Comparison of ENCODE assay signal across 9 cellular contexts in genomic region chrX:110004210-110004609, GRCh38. TPM values are rescaled to one million over a fixed set of nuclear protein-coding genes. Genes with fewer than 3 reads are reported as not detected.
DNase-seq lines count a peak whose midpoint lies in the region; ATAC-seq and TF ChIP-seq lines count a peak whose summit lies in the region.
"Had no signal": no experiment of that assay in that cellular context is flagged by ENCODE, and none has a peak within 500 bp of the region (broad histone marks: within the 10 kb centered on the region; RNA-seq: fewer than 3 reads in every experiment).

No MANE protein-coding gene starts in this region.

- TF ChIP-seq POLR2A in breast epithelium (IDR thresholded peaks at IDR 0.05) = no peak

- H3K36me3 Mint-ChIP-seq in activated naive CD4-positive, alpha-beta T cell treated with anti-CD3 and anti-CD28 coated beads, Interleukin-2, amount 10 ng/mL, durations not matched to agents 7 days and 5 days = peaks cover 14% of the 10 kb centered on the region
- H3K36me3 Mint-ChIP-seq in memory B cell (peaks cover 4% of the 10 kb centered on the region), type B pancreatic cell (peaks cover 14% of the 10 kb centered on the region)

- no peaks in the 10 kb centered on the region for H3K9me3 Mint-ChIP-seq in activated naive CD4-positive, alpha-beta T cell treated with anti-CD3 and anti-CD28 coated beads, Interleukin-2, amount 10 ng/mL, durations not matched to agents 7 days and 5 days
- no peaks in the 10 kb centered on the region for H3K9me3 Mint-ChIP-seq in memory B cell
- H3K9me3 Mint-ChIP-seq in type B pancreatic cell = no peaks in the 10 kb centered on the region

- H3K27me3 ChIP-seq in breast epithelium = peaks cover 0 to 49% of the 10 kb centered on the region in 2 donors

- no peak overlapping the region for H3K27ac ChIP-seq in breast epithelium

- no peaks in the 10 kb centered on the region for H3K27me3 Mint-ChIP-seq in activated naive CD4-positive, alpha-beta T cell treated with anti-CD3 and anti-CD28 coated beads, Interleukin-2, amount 10 ng/mL, durations not matched to agents 7 days and 5 days
- H3K27me3 Mint-ChIP-seq in memory B cell (no peaks in the 10 kb centered on the region), type B pancreatic cell (no peaks in the 10 kb centered on the region)

- ATAC-seq in memory B cell (ENCODE audit: low read depth) (no peak), GM21515 (IDR thresholded peaks at IDR 0.05; ENCODE audit: unreplicated experiment) (no peak), HG03571 (IDR thresholded peaks at IDR 0.05; ENCODE audit: unreplicated experiment) (no peak)
- ATAC-seq: Panc1 had no signal

- TF ChIP-seq CTCF in breast epithelium (IDR thresholded peaks at IDR 0.05) (no peak), type B pancreatic cell (conservative IDR thresholded peaks at IDR 0.05) (no peak)

- H3K4me3 Mint-ChIP-seq in activated naive CD4-positive, alpha-beta T cell treated with anti-CD3 and anti-CD28 coated beads, Interleukin-2, amount 10 ng/mL, durations not matched to agents 7 days and 5 days = peak overlapping the region; percentile 83
- H3K4me3 Mint-ChIP-seq in memory B cell (peak overlapping the region; percentile 55), type B pancreatic cell (peak overlapping the region; percentile 97)

- DNase-seq in activated naive CD4-positive, alpha-beta T cell treated with anti-CD3 and anti-CD28 coated beads, Interleukin-2, amount 10 ng/mL, durations not matched to agents 7 days and 5 days = no peak
- DNase-seq in activated naive CD4-positive, alpha-beta T cell (lab: John Stamatoyannopoulos, UW) = no peak
- DNase-seq in breast epithelium (ENCODE audit: low spot score in 2 of 2) (no peak), memory B cell (ENCODE audit: low spot score in 2 of 2) (no peak), type B pancreatic cell (ENCODE audit: extremely low spot score, unreplicated experiment) (no peak), AG20443 (ENCODE audit: low spot score) (no peak)

- no peaks in the 10 kb centered on the region for H3K9me3 ChIP-seq in breast epithelium

- CTCF ChIA-PET in activated naive CD4-positive, alpha-beta T cell treated with anti-CD3 and anti-CD28 coated beads, Interleukin-2, amount 10 ng/mL, durations not matched to agents 7 days and 5 days (lab: Charles Lee) = interaction anchor here (1.0 kb wide), 1 partner anchor 142 kb away, joined by 5 read pairs; no protein-coding TSS in a partner anchor

- H3K4me1 Mint-ChIP-seq in activated naive CD4-positive, alpha-beta T cell treated with anti-CD3 and anti-CD28 coated beads, Interleukin-2, amount 10 ng/mL, durations not matched to agents 7 days and 5 days = peaks cover 28% of the 10 kb centered on the region
- peaks cover 30% of the 10 kb centered on the region for H3K4me1 Mint-ChIP-seq in memory B cell
- peaks cover 34% of the 10 kb centered on the region for H3K4me1 Mint-ChIP-seq in type B pancreatic cell (ENCODE audit: unreplicated experiment)

- H3K4me3 ChIP-seq in breast epithelium = peak overlapping the region in 2 of 3 donors; percentile 57 to 73

- intact Hi-C loops in breast epithelium (cut with DNase I; ENCODE audit: low total_unique reads) = no loop called here

- no peaks in the 10 kb centered on the region for H3K4me1 ChIP-seq in breast epithelium

- no peaks in the 10 kb centered on the region for H3K36me3 ChIP-seq in breast epithelium

- H3K27ac Mint-ChIP-seq in activated naive CD4-positive, alpha-beta T cell treated with anti-CD3 and anti-CD28 coated beads, Interleukin-2, amount 10 ng/mL, durations not matched to agents 7 days and 5 days = no peak overlapping the region
- H3K27ac Mint-ChIP-seq in memory B cell = no peak overlapping the region
- H3K27ac Mint-ChIP-seq in type B pancreatic cell = peak overlapping the region; percentile 38

RNA-seq across cellular contexts. Expression of gene TMEM164, which starts 1.3 kb away (rescaled TPM):
- total RNA-seq in breast epithelium (10 to 100 TPM; 35.7 to 58.7 (median 56.5) TPM), type B pancreatic cell (ENCODE audit: low replicate concordance) (48.8 and 76.3 TPM in 2 replicates)
